ENCODE assay signal across 8 cellular contexts in genomic region chr17:16215965-16216316, GRCh38. TPM values are rescaled to one million over a fixed set of nuclear protein-coding genes. Genes with fewer than 3 reads are reported as not detected.
DNase-seq lines count a peak whose midpoint lies in the region; ATAC-seq and TF ChIP-seq lines count a peak whose summit lies in the region.

No MANE protein-coding gene starts in this region.

- H3K4me3 Mint-ChIP-seq in CD4-positive, alpha-beta memory T cell = peak overlapping the region; percentile 84 to 100 (median 96)
- H3K4me3 Mint-ChIP-seq in endodermal cell = peak overlapping the region; percentile 97
- H3K4me3 Mint-ChIP-seq in mesothelial cell of epicardium = peak overlapping the region; percentile 81
- peak overlapping the region; percentile 87 for H3K4me3 Mint-ChIP-seq in type B pancreatic cell

- H3K27ac Mint-ChIP-seq in CD4-positive, alpha-beta memory T cell = peak overlapping the region; percentile 27 to 98 (median 77)
- peak overlapping the region; percentile 92 for H3K27ac Mint-ChIP-seq in endodermal cell
- peak overlapping the region; percentile 96 for H3K27ac Mint-ChIP-seq in mesothelial cell of epicardium
- peak overlapping the region; percentile 93 for H3K27ac Mint-ChIP-seq in type B pancreatic cell

- peaks cover 55% of the 10 kb centered on the region for H3K4me1 ChIP-seq in CD4-positive, alpha-beta memory T cell (ENCODE audit: insufficient read depth, low read length)
- H3K4me1 ChIP-seq in endodermal cell (ENCODE audit: control insufficient read depth, insufficient read depth, low read length) = no peaks in the 10 kb centered on the region

- peak overlapping the region; percentile 87 for H3K27ac ChIP-seq in CD4-positive, alpha-beta memory T cell (ENCODE audit: low read depth, low read length)
- H3K27ac ChIP-seq in SU-DHL-6 (ENCODE audit: low read depth, low read length) (peak overlapping the region; percentile 78), endodermal cell (ENCODE audit: low read depth, low read length) (peak overlapping the region; percentile 93)

- CTCF ChIA-PET in CD4-positive, alpha-beta memory T cell (lab: Charles Lee; ENCODE audit: partially characterized antibody) = interaction anchor here (0.9 to 5.3 kb wide), 4 partner anchors 72 to 148 kb away, joined by 3 to 19 read pairs (median 4); partner anchors contain the start of gene CENPV
- CTCF ChIA-PET in HEK293T (lab: Yijun Ruan, JAX) = interaction anchor here (1.3 kb wide), 1 partner anchor 70 kb away, joined by 6 read pairs; no protein-coding TSS in a partner anchor

- no peaks in the 10 kb centered on the region for H3K9me2 ChIP-seq in SU-DHL-6 (replicated peaks; ENCODE audit: insufficient read depth, low read length)

- H3K9ac ChIP-seq in SU-DHL-6 (ENCODE audit: low read length) (peak overlapping the region; percentile 87), endodermal cell (ENCODE audit: extremely low read depth, low read length, poor library complexity, severe bottlenecking) (peak overlapping the region; percentile 92)

- peak overlapping the region; percentile 77 for H2AFZ ChIP-seq in SU-DHL-6 (ENCODE audit: low read depth, low read length, severe bottlenecking)

- no peaks in the 10 kb centered on the region for H3K27me3 Mint-ChIP-seq in CD4-positive, alpha-beta memory T cell
- no peaks in the 10 kb centered on the region for H3K27me3 Mint-ChIP-seq in endodermal cell (ENCODE audit: insufficient read depth)
- no peaks in the 10 kb centered on the region for H3K27me3 Mint-ChIP-seq in mesothelial cell of epicardium (ENCODE audit: low read depth)
- H3K27me3 Mint-ChIP-seq in type B pancreatic cell = peaks cover 2% of the 10 kb centered on the region

- ATAC-seq in GM21515 (IDR thresholded peaks at IDR 0.05; ENCODE audit: unreplicated experiment) (no peak), GM21381 (IDR thresholded peaks at IDR 0.05; ENCODE audit: unreplicated experiment) (no peak)

- peak overlapping the region; percentile 76 for H3K4me2 ChIP-seq in SU-DHL-6 (ENCODE audit: low read depth, low read length, poor library complexity, severe bottlenecking)

- POLR2A ChIA-PET in CD4-positive, alpha-beta memory T cell (lab: Charles Lee; ENCODE audit: partially characterized antibody) = interaction anchor here (0.8 to 4.1 kb wide), 14 partner anchors 8 to 320 kb away, joined by 3 to 53 read pairs (median 4); partner anchors contain the start of genes CENPV and UBB
- POLR2A ChIA-PET in HEK293T (lab: Yijun Ruan, JAX) = interaction anchor here (0.9 to 5.7 kb wide), 27 partner anchors 8 to 270 kb away, joined by 3 to 86 read pairs (median 6); partner anchors contain the start of genes ADORA2B, CENPV, TTC19 and UBB

- H3K4me3 ChIP-seq in CD4-positive, alpha-beta memory T cell (ENCODE audit: low read length in 2 of 2) = peak overlapping the region; percentile 25 to 80
- H3K4me3 ChIP-seq in SU-DHL-6 (ENCODE audit: insufficient read depth, low read length, poor library complexity, severe bottlenecking) (peak overlapping the region; percentile 75), endodermal cell (ENCODE audit: low read length) (peak overlapping the region; percentile 92)

- DNase-seq in CD4-positive, alpha-beta memory T cell = peak; percentile 18 to 50 (median 22)
- DNase-seq in HEK293T (ENCODE audit: extremely low spot score) (peak; percentile 27), endodermal cell (no peak), mesothelial cell of epicardium (ENCODE audit: low spot score in 2 of 2, unreplicated experiment in 2 of 2) (no peak), type B pancreatic cell (ENCODE audit: extremely low spot score, unreplicated experiment) (peak; percentile 70)

- WGBS in endodermal cell (ENCODE audit: insufficient coverage in 1 of 2, insufficient read length in 1 of 2), 2 experiments = 58 to 64% methylated on average over 22 of the region's 22 CpGs

- H3F3A ChIP-seq in SU-DHL-6 (ENCODE audit: insufficient read depth) = peaks cover 24% of the 10 kb centered on the region; the same call in 1 of the 2 replicates

- no peaks in the 10 kb centered on the region for H3K27me3 ChIP-seq in CD4-positive, alpha-beta memory T cell (ENCODE audit: insufficient read depth, low read length)
- H3K27me3 ChIP-seq in SU-DHL-6 (ENCODE audit: low read length) (no peaks in the 10 kb centered on the region), endodermal cell (ENCODE audit: control insufficient read depth, insufficient read depth, low read length, poor library complexity, severe bottlenecking) (no peaks in the 10 kb centered on the region)

- H3K36me3 Mint-ChIP-seq in CD4-positive, alpha-beta memory T cell = peaks cover 0 to 22% of the 10 kb centered on the region in 2 donors
- peaks cover 2% of the 10 kb centered on the region for H3K36me3 Mint-ChIP-seq in endodermal cell (ENCODE audit: low read depth)
- no peaks in the 10 kb centered on the region for H3K36me3 Mint-ChIP-seq in mesothelial cell of epicardium
- H3K36me3 Mint-ChIP-seq in type B pancreatic cell = peaks cover 4% of the 10 kb centered on the region

- H3K79me2 ChIP-seq in SU-DHL-6 (ENCODE audit: insufficient read depth, low read length) = peaks cover 89% of the 10 kb centered on the region

- no peaks in the 10 kb centered on the region for H3K36me3 ChIP-seq in CD4-positive, alpha-beta memory T cell (ENCODE audit: insufficient read depth, low read length)
- H3K36me3 ChIP-seq in SU-DHL-6 (ENCODE audit: low read length) (no peaks in the 10 kb centered on the region), endodermal cell (ENCODE audit: control insufficient read depth, insufficient read depth, low read length) (peaks cover 4% of the 10 kb centered on the region)

- intact Hi-C loops in CD4-positive, alpha-beta memory T cell (cut with micrococcal nuclease) = loop anchor here (1.0 to 5.0 kb wide), 4 partner anchors 71 to 321 kb away; partner anchors contain the start of genes CENPV, TTC19 and ZSWIM7

- TF ChIP-seq CTCF in SU-DHL-6 (IDR thresholded peaks at IDR 0.05; ENCODE audit: insufficient read depth, low read length, poor library complexity, severe bottlenecking) = no peak
- no peak for TF ChIP-seq CTCF in endodermal cell (conservative IDR thresholded peaks at IDR 0.05)
- no peak for TF ChIP-seq CTCF in mesothelial cell of epicardium (IDR thresholded peaks at IDR 0.05; ENCODE audit: unreplicated experiment)
- TF ChIP-seq CTCF in type B pancreatic cell (conservative IDR thresholded peaks at IDR 0.05) = no peak

- H3K4me1 Mint-ChIP-seq in CD4-positive, alpha-beta memory T cell = peaks cover 28 to 63% (median 38%) of the 10 kb centered on the region in 4 donors
- H3K4me1 Mint-ChIP-seq in endodermal cell (peaks cover 15% of the 10 kb centered on the region), mesothelial cell of epicardium (peaks cover 37% of the 10 kb centered on the region), type B pancreatic cell (ENCODE audit: unreplicated experiment) (peaks cover 26% of the 10 kb centered on the region)

- H4K20me1 ChIP-seq in SU-DHL-6 (ENCODE audit: low read depth, low read length) = peaks cover 5% of the 10 kb centered on the region; the same call in 1 of the 2 replicates

- H3K9me3 Mint-ChIP-seq in CD4-positive, alpha-beta memory T cell = no peaks in the 10 kb centered on the region
- H3K9me3 Mint-ChIP-seq in endodermal cell (no peaks in the 10 kb centered on the region), mesothelial cell of epicardium (no peaks in the 10 kb centered on the region), type B pancreatic cell (no peaks in the 10 kb centered on the region)

- no peaks in the 10 kb centered on the region for H3K9me3 ChIP-seq in CD4-positive, alpha-beta memory T cell (ENCODE audit: control insufficient read depth in 1 of 2, low read length in 2 of 2)
- H3K9me3 ChIP-seq in SU-DHL-6 (ENCODE audit: insufficient read depth, low read length) (no peaks in the 10 kb centered on the region), endodermal cell (ENCODE audit: control insufficient read depth, low read length) (no peaks in the 10 kb centered on the region)

TF ChIP-seq in HEK293T, 16 proteins besides CTCF, POLR2A, EP300 and RAD21:
- no peak for TF ChIP-seq ARNT (IDR thresholded peaks at IDR 0.05)
- peak; percentile 65 for TF ChIP-seq L3MBTL2 (conservative IDR thresholded peaks at IDR 0.05)

RNA-seq across cellular contexts. Expression of gene NCOR1, which starts 0.6 kb away (rescaled TPM):
- total RNA-seq in CD4-positive, alpha-beta memory T cell = 100 to 1,000 TPM; 156 to 169 TPM
- polyA plus RNA-seq in CD4-positive, alpha-beta memory T cell = 100 to 1,000 TPM in 1 of 2 donors, 10 to 100 TPM in 1; 26.4 to 168 TPM
- total RNA-seq in endodermal cell (100 to 1,000 TPM; 112 to 141 TPM), mesothelial cell of epicardium (130 to 142 TPM (median 135 TPM) in 3 replicates), type B pancreatic cell (ENCODE audit: low replicate concordance) (122 and 133 TPM in 2 replicates)
- polyA plus RNA-seq in endodermal cell (2013, experiment 1 of 2) = 84.3 TPM
- 72.4 TPM for polyA plus RNA-seq in endodermal cell (2013, experiment 2 of 2)

RNA-seq across cellular contexts. Expression of gene PIGL, which starts 1.1 kb away (rescaled TPM):
- total RNA-seq in CD4-positive, alpha-beta memory T cell = 10 to 100 TPM; 71.0 to 71.1 TPM
- polyA plus RNA-seq in CD4-positive, alpha-beta memory T cell = 10 to 100 TPM in 1 of 2 donors, 1 to 10 TPM in 1; 8.1 to 17.0 TPM
- total RNA-seq in endodermal cell (10 to 100 TPM; 41.1 to 57.0 TPM), mesothelial cell of epicardium (62.4 to 69.4 TPM (median 64.2 TPM) in 3 replicates), type B pancreatic cell (ENCODE audit: low replicate concordance) (26.5 and 29.7 TPM in 2 replicates)
- 43.8 TPM for polyA plus RNA-seq in endodermal cell (2013, experiment 1 of 2)
- 35.3 TPM for polyA plus RNA-seq in endodermal cell (2013, experiment 2 of 2)

Comparison
In these comparisons a context has a peak if more than half of its experiments do, and no peak if none do; other contexts are left out.
1. DNase-seq: peak in CD4-positive, alpha-beta memory T cell (5 of 5), HEK293T (single experiment) and type B pancreatic cell (single experiment); none in endodermal cell (single experiment) and mesothelial cell of epicardium (0 of 2).
2. Peak in every context shown above with its lines, with median percentiles within 50 percentile points of each other: H3K27ac ChIP-seq, H3K4me3 ChIP-seq, H3K27ac Mint-ChIP-seq and H3K4me3 Mint-ChIP-seq.